9 cellular contexts compared by ENCODE assay signal in the genomic region with DNA sequence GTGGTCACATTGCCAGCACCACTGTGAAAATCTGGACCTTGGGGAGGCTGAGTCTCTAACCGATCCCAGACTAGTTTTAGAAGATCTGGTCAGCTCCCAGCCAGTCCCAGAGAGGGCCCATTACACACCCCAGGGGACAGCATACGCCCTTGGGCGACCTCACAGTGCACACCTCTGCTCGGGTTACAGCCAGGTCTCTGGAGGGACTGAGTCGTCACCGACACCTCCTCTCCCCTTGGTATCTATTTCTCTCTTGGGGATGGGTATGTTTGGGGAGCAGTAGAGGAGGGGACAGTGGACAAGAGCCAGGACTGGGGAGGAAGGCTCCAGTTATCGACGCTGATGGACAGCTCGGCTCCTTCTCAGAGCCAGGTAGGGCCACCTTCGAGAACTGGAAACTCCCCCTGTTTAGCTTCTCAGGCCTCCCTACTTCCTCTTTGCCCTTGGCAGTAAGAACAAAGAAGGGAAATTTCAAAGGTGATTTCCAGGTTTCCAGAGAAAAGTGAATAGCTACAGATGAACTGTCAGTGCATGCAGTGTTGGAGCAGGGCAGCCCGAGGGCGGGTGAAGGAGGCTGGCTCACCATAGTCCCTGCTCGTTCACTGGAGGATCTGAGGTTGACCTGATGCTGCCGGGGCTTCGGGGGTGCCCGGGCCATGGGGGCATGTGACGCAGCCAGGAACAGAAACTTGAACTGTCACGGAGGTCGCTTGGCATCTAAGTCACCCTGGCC. TPM values are rescaled to one million over a fixed set of nuclear protein-coding genes. Genes with fewer than 3 reads are reported as not detected.
DNase-seq lines count a peak whose midpoint lies in the region; ATAC-seq and TF ChIP-seq lines count a peak whose summit lies in the region.
"Had no signal": no experiment of that assay in that cellular context is flagged by ENCODE, and none has a peak within 500 bp of the region (broad histone marks: within the 10 kb centered on the region; RNA-seq: fewer than 3 reads in every experiment).

No MANE protein-coding gene starts in this region.

- CTCF ChIA-PET in activated naive CD4-positive, alpha-beta T cell treated with anti-CD3 and anti-CD28 coated beads, Interleukin-2, amount 10 ng/mL, durations not matched to agents 7 days and 5 days (lab: Charles Lee): interaction anchor here (1.6 kb wide), 1 partner anchor 16 kb away, joined by 7 read pairs; the partner anchor contains the start of gene ANKRD39

- ATAC-seq in HG03175 (IDR thresholded peaks at IDR 0.05; ENCODE audit: unreplicated experiment): peak; percentile 45
- ATAC-seq in lower lobe of right lung: no peak

- no peaks in the 10 kb centered on the region for H3K36me3 ChIP-seq in esophagus muscularis mucosa
- H3K36me3 ChIP-seq in tibial artery: no peaks in the 10 kb centered on the region
- no peaks in the 10 kb centered on the region for H3K36me3 ChIP-seq in H7 (replicated peaks; ENCODE audit: control insufficient read depth, insufficient read depth, low read length)
- H3K36me3 ChIP-seq in lower lobe of right lung: no peaks in the 10 kb centered on the region

- H3K4me1 ChIP-seq in esophagus muscularis mucosa (peaks cover 27 to 57% (median 45%) of the 10 kb centered on the region in 4 donors), tibial artery (peaks cover 0 to 37% (median 23%) of the 10 kb centered on the region in 4 donors), lower lobe of right lung (peaks cover 39% of the 10 kb centered on the region)

- H3K27me3 Mint-ChIP-seq in activated naive CD4-positive, alpha-beta T cell treated with anti-CD3 and anti-CD28 coated beads, Interleukin-2, amount 50 U/mL, for 24 hours: no peaks in the 10 kb centered on the region
- H3K27me3 Mint-ChIP-seq in activated naive CD4-positive, alpha-beta T cell treated with anti-CD3 and anti-CD28 coated beads, Interleukin-2, amount 10 ng/mL, durations not matched to agents 7 days and 5 days: peaks cover 89% of the 10 kb centered on the region

- H3K27me3 ChIP-seq in esophagus muscularis mucosa (no peaks in the 10 kb centered on the region), tibial artery (no peaks in the 10 kb centered on the region), H7 (ENCODE audit: control insufficient read depth, insufficient read depth, low read length) (peaks cover 2% of the 10 kb centered on the region; the same call in 1 of the 2 replicates), lower lobe of right lung (ENCODE audit: low read depth) (no peaks in the 10 kb centered on the region)

- H3K4me1 Mint-ChIP-seq in activated naive CD4-positive, alpha-beta T cell treated with anti-CD3 and anti-CD28 coated beads, Interleukin-2, amount 50 U/mL, for 24 hours: peaks cover 35% of the 10 kb centered on the region
- peaks cover 19% of the 10 kb centered on the region for H3K4me1 Mint-ChIP-seq in activated naive CD4-positive, alpha-beta T cell treated with anti-CD3 and anti-CD28 coated beads, Interleukin-2, amount 10 ng/mL, durations not matched to agents 7 days and 5 days

- H3K27ac ChIP-seq in esophagus muscularis mucosa (replicated peaks in 1 of 4) (peak overlapping the region; percentile 42 to 100 (median 52)), tibial artery (peak overlapping the region; percentile 26 to 47), lower lobe of right lung (no peak overlapping the region)

- no peaks in the 10 kb centered on the region for H3K36me3 Mint-ChIP-seq in activated naive CD4-positive, alpha-beta T cell treated with anti-CD3 and anti-CD28 coated beads, Interleukin-2, amount 50 U/mL, for 24 hours
- no peaks in the 10 kb centered on the region for H3K36me3 Mint-ChIP-seq in activated naive CD4-positive, alpha-beta T cell treated with anti-CD3 and anti-CD28 coated beads, Interleukin-2, amount 10 ng/mL, durations not matched to agents 7 days and 5 days

- H3K4me3 ChIP-seq in esophagus muscularis mucosa (no peak overlapping the region), tibial artery (no peak overlapping the region), foreskin fibroblast (ENCODE audit: low read depth in 1 of 2, low read length in 2 of 2) (no peak overlapping the region), H7 (ENCODE audit: insufficient read depth, low read depth, low read length) (no peak overlapping the region), lower lobe of right lung (no peak overlapping the region)

- TF ChIP-seq POLR2A in esophagus muscularis mucosa (IDR thresholded peaks at IDR 0.05; ENCODE audit: low read depth): no peak

- no peak for TF ChIP-seq EP300 in esophagus muscularis mucosa (IDR thresholded peaks at IDR 0.05)

- H3K9me3 ChIP-seq in esophagus muscularis mucosa: no peaks in the 10 kb centered on the region
- H3K9me3 ChIP-seq in tibial artery: no peaks in the 10 kb centered on the region
- no peaks in the 10 kb centered on the region for H3K9me3 ChIP-seq in lower lobe of right lung

- H3K4me3 Mint-ChIP-seq in activated naive CD4-positive, alpha-beta T cell treated with anti-CD3 and anti-CD28 coated beads, Interleukin-2, amount 50 U/mL, for 24 hours: no peak overlapping the region
- H3K4me3 Mint-ChIP-seq in activated naive CD4-positive, alpha-beta T cell treated with anti-CD3 and anti-CD28 coated beads, Interleukin-2, amount 10 ng/mL, durations not matched to agents 7 days and 5 days: no peak overlapping the region

- intact Hi-C loops in esophagus muscularis mucosa (cut with DNase I): no loop called here
- intact Hi-C loops in tibial artery (cut with DNase I; ENCODE audit: low total_unique reads): no loop called here
- intact Hi-C loops in lower lobe of right lung (cut with DNase I): no loop called here

- no peaks in the 10 kb centered on the region for H3K9me3 Mint-ChIP-seq in activated naive CD4-positive, alpha-beta T cell treated with anti-CD3 and anti-CD28 coated beads, Interleukin-2, amount 50 U/mL, for 24 hours
- H3K9me3 Mint-ChIP-seq in activated naive CD4-positive, alpha-beta T cell treated with anti-CD3 and anti-CD28 coated beads, Interleukin-2, amount 10 ng/mL, durations not matched to agents 7 days and 5 days: no peaks in the 10 kb centered on the region

- H3K27ac Mint-ChIP-seq in activated naive CD4-positive, alpha-beta T cell treated with anti-CD3 and anti-CD28 coated beads, Interleukin-2, amount 50 U/mL, for 24 hours: peak overlapping the region; percentile 41
- no peak overlapping the region for H3K27ac Mint-ChIP-seq in activated naive CD4-positive, alpha-beta T cell treated with anti-CD3 and anti-CD28 coated beads, Interleukin-2, amount 10 ng/mL, durations not matched to agents 7 days and 5 days

- 54% methylated on average over 19 of the region's 19 CpGs for WGBS in esophagus muscularis mucosa

- no peak for TF ChIP-seq CTCF in esophagus muscularis mucosa (IDR thresholded peaks at IDR 0.05)
- no peak for TF ChIP-seq CTCF in tibial artery (IDR thresholded peaks at IDR 0.05)
- no peak for TF ChIP-seq CTCF in foreskin fibroblast (IDR thresholded peaks at IDR 0.05; ENCODE audit: low read depth, low read length)
- no peak for TF ChIP-seq CTCF in lower lobe of right lung (IDR thresholded peaks at IDR 0.05)

- no peak for DNase-seq in activated naive CD4-positive, alpha-beta T cell treated with anti-CD3 and anti-CD28 coated beads, Interleukin-2, amount 10 ng/mL, durations not matched to agents 7 days and 5 days
- DNase-seq in esophagus muscularis mucosa (ENCODE audit: extremely low spot score): no peak
- no peak for DNase-seq in tibial artery
- DNase-seq in foreskin fibroblast: no peak
- DNase-seq in H7: no peak
- no peak for DNase-seq in lower lobe of right lung
- DNase-seq: NCI-H226 had no signal

RNA-seq across cellular contexts. Expression of gene SEMA4C, which starts 4.4 kb away (rescaled TPM):
- 10 to 100 TPM; 54.4 to 82.7 (median 75.4) TPM for total RNA-seq in esophagus muscularis mucosa
- total RNA-seq in H7 (2014; rRNA removed; shearing (Covaris generic)): 89.1 and 100 TPM in 2 replicates
- total RNA-seq in lower lobe of right lung: 24.3 TPM

RNA-seq across cellular contexts. Expression of gene ANKRD39, which starts 16.4 kb away (rescaled TPM):
- total RNA-seq in esophagus muscularis mucosa (10 to 100 TPM; 12.4 to 17.2 (median 14.7) TPM), lower lobe of right lung (9.4 TPM)
- total RNA-seq in H7 (2014; rRNA removed; shearing (Covaris generic)): 13.1 and 13.5 TPM in 2 replicates

RNA-seq across cellular contexts. Expression of gene ANKRD23, which starts 30.4 kb away (rescaled TPM):
- 1 to 10 TPM; 2.2 to 6.0 (median 4.2) TPM for total RNA-seq in esophagus muscularis mucosa
- total RNA-seq in H7 (2014; rRNA removed; shearing (Covaris generic)): 2.5 and 4.4 TPM in 2 replicates
- total RNA-seq in lower lobe of right lung: 3.5 TPM

RNA-seq across cellular contexts. Expression of gene CNNM3, which starts 58.2 kb away (rescaled TPM):
- total RNA-seq in esophagus muscularis mucosa (10 to 100 TPM; 11.8 to 30.3 (median 22.1) TPM), lower lobe of right lung (29.0 TPM)
- 13.8 and 19.3 TPM in 2 replicates for total RNA-seq in H7 (2014; rRNA removed; shearing (Covaris generic))
